10 cellular contexts compared by ENCODE assay signal in the genomic region with DNA sequence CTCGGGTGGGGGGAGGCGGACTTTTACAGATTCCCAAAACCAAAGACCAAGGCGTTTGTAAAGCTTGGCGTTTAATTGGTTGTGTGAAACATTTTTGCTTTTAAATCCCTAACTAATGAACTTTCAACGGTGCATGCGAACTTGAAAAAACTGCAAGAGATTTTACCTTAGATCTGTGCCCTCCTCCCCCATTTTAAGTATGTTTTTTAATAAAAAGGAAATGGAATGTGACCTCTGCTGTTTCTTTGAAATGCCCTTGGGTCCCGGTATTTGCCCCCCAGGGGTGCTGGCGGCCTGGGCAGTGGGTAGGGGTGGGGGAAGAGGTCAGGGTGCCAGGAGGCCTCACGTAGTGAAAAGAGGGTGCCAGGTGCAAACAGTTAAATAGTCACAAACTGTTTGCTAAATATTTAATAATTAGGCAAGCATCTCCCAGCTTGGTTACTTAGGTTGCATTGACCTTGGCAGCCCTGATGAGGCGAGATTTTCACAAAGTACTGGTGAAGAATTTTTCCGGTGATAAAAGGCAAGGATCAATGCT.
DNase-seq lines count a peak whose midpoint lies in the region; ATAC-seq, FAIRE-seq and TF ChIP-seq lines count a peak whose summit lies in the region.
"Had no signal": no experiment of that assay in that cellular context is flagged by ENCODE, and none has a peak within 500 bp of the region (broad histone marks: within the 10 kb centered on the region; RNA-seq: fewer than 3 reads in every experiment).

No MANE protein-coding gene starts in this region.

- WGBS in A549 (ENCODE audit: missing lambda C conversion rate): 13% methylated on average over 11 of the region's 11 CpGs
- 19% methylated on average over 11 of the region's 11 CpGs; no CpG with 5 or more reads in 1 of the 2 experiments for WGBS in H1 (ENCODE audit: extremely low coverage in 1 of 2, insufficient coverage in 1 of 2, insufficient read length in 1 of 2, insufficient replicate concordance in 2 of 2, low coverage in 1 of 2, low lambda C conversion rate in 2 of 2, missing lambda C conversion rate in 1 of 2), 2 experiments

- H4K5ac ChIP-seq in H1 (ENCODE audit: insufficient read length, low read depth, low read length): no peak overlapping the region

- peaks cover 8% of the 10 kb centered on the region for H3K36me3 Mint-ChIP-seq in neural crest cell (ENCODE audit: low read depth)

- H3K79me1 ChIP-seq in H1 (ENCODE audit: low read depth, low read length): no peaks in the 10 kb centered on the region

- H3K18ac ChIP-seq in H1 (ENCODE audit: extremely low read depth, low read length): no peak overlapping the region

- H2AFZ ChIP-seq in H1 (ENCODE audit: low read length): no peak overlapping the region

- H2BK15ac ChIP-seq in H1 (ENCODE audit: low read length): no peak overlapping the region

- TF ChIP-seq RAD21 in A549 (conservative IDR thresholded peaks at IDR 0.05 in 1 of 2, IDR thresholded peaks at IDR 0.05 in 1 of 2) (no peak), H1 (IDR thresholded peaks at IDR 0.05 in 1 of 2, conservative IDR thresholded peaks at IDR 0.05 in 1 of 2; ENCODE audit: low read depth in 2 of 2, low read length in 2 of 2) (no peak)

- ATAC-seq in A549 (no peak), GM21717 (IDR thresholded peaks at IDR 0.05; ENCODE audit: unreplicated experiment) (no peak)

- H4K8ac ChIP-seq in H1 (ENCODE audit: extremely low read depth, insufficient read depth, low read length): no peak overlapping the region

- H3K4me2 ChIP-seq in A549 (peak overlapping the region; percentile 94), H1 (ENCODE audit: insufficient read depth in 1 of 2, low read depth in 2 of 2, low read length in 2 of 2) (peak overlapping the region; percentile 64 to 93)

- TF ChIP-seq EP300 in A549 (IDR thresholded peaks at IDR 0.05) (no peak), H1 (IDR thresholded peaks at IDR 0.05; ENCODE audit: borderline replicate concordance in 1 of 2, low read depth in 2 of 2, low read length in 2 of 2) (no peak)

- no peak overlapping the region for H3K23ac ChIP-seq in H1 (ENCODE audit: insufficient read length)

- no peak overlapping the region for H3K27ac Mint-ChIP-seq in neural crest cell (ENCODE audit: unreplicated experiment)
- H3K27ac Mint-ChIP-seq: activated CD8-positive, alpha-beta T cell treated with anti-CD3 and anti-CD28 coated beads for 36 hours had no signal

- TF ChIP-seq POLR2A in A549 (IDR thresholded peaks at IDR 0.05; ENCODE audit: low read length) (no peak), H1 (IDR thresholded peaks at IDR 0.05; ENCODE audit: control extremely low read depth in 1 of 2, low read depth in 2 of 2, low read length in 2 of 2) (no peak)

- H2AK5ac ChIP-seq in H1 (ENCODE audit: low read depth, low read length): no peak overlapping the region

- no peak overlapping the region for H2BK120ac ChIP-seq in H1 (replicated peaks; ENCODE audit: low read depth, low read length)

- FAIRE-seq in A549 (lab: Jason Lieb, UNC) (no peak), H1 (lab: Jason Lieb, UNC) (no peak)
- FAIRE-seq: GM19239 had no signal

- no peak overlapping the region for H4K91ac ChIP-seq in H1 (replicated peaks; ENCODE audit: insufficient read length, low read length)

- H3K14ac ChIP-seq in H1 (ENCODE audit: insufficient read length): no peak overlapping the region

- no peak overlapping the region for H3K9ac ChIP-seq in HUES6 (ENCODE audit: low read length)
- no peak overlapping the region for H3K9ac ChIP-seq in H1 (replicated peaks in 1 of 4; ENCODE audit: extremely low read depth in 1 of 4, low read depth in 3 of 4, low read length in 3 of 4)

- no peak overlapping the region for H2BK5ac ChIP-seq in H1 (ENCODE audit: low read depth, low read length)

- no peak for DNase-seq in A549 (ENCODE audit: low read depth in 1 of 2, low spot score in 1 of 2)
- no peak for DNase-seq in H1 (ENCODE audit: low read depth in 1 of 2, low spot score in 2 of 2)
- DNase-seq in neural crest cell (ENCODE audit: low read depth, low spot score): no peak
- DNase-seq in NCI-H2196 (lab: John Stamatoyannopoulos, UW; ENCODE audit: unreplicated experiment): no peak
- DNase-seq in iPS-NIHi11 (ENCODE audit: low spot score): no peak
- no peak for DNase-seq in effector CD8-positive, alpha-beta T cell (lab: John Stamatoyannopoulos, UW)

- H3K4ac ChIP-seq in H1 (replicated peaks; ENCODE audit: insufficient read length, low read depth, low read length): no peak overlapping the region

- POLR2A ChIA-PET in A549 (lab: Yijun Ruan, JAX) (no interaction called here), H1 (lab: Charles Lee; ENCODE audit: partially characterized antibody) (no interaction called here)

- H3K27ac ChIP-seq in A549: no peak overlapping the region
- H3K27ac ChIP-seq in HUES6 (ENCODE audit: low read depth, low read length): no peak overlapping the region
- H3K27ac ChIP-seq in H1 (ENCODE audit: low read depth, low read length): no peak overlapping the region

- peaks cover 7% of the 10 kb centered on the region; the same call in 1 of the 2 replicates for H3K23me2 ChIP-seq in H1 (ENCODE audit: low read depth, low read length)

- no peak overlapping the region for H2BK12ac ChIP-seq in H1 (ENCODE audit: low read depth, low read length)

- H3K4me1 ChIP-seq in A549 (peaks cover 9% of the 10 kb centered on the region; the same call in 1 of the 3 replicates), HUES6 (ENCODE audit: control insufficient read depth, insufficient read depth, low read length) (no peaks in the 10 kb centered on the region), H1 (replicated peaks in 1 of 4; ENCODE audit: control insufficient read depth in 3 of 4, insufficient read depth in 4 of 4, low read length in 3 of 4) (peaks cover 0 to 5% (median 1%) of the 10 kb centered on the region in 4 experiments; a peak in 2 of 7 replicates)

- no peaks in the 10 kb centered on the region for H4K20me1 ChIP-seq in H1 (replicated peaks in 1 of 2; ENCODE audit: control insufficient read depth in 1 of 2, insufficient read depth in 2 of 2, low read length in 2 of 2)

- H3K36me3 ChIP-seq in HUES6 (ENCODE audit: control insufficient read depth, insufficient read depth, low read length) (no peaks in the 10 kb centered on the region), H1 (ENCODE audit: control insufficient read depth in 2 of 4, insufficient read depth in 4 of 4, low read length in 3 of 4) (no peaks in the 10 kb centered on the region)

- TF ChIP-seq CTCF in A549 (IDR thresholded peaks at IDR 0.05) (no peak), H1 (IDR thresholded peaks at IDR 0.05; ENCODE audit: control extremely low read depth in 1 of 3, insufficient read depth in 1 of 3, low read depth in 1 of 3, low read length in 3 of 3) (no peak), neural crest cell (conservative IDR thresholded peaks at IDR 0.05) (no peak)

- CTCF ChIA-PET in A549 (lab: Yijun Ruan, JAX): interaction anchor here (0.8 to 2.6 kb wide), 7 partner anchors 11 to 347 kb away, joined by 3 to 19 read pairs (median 4); no protein-coding TSS in a partner anchor
- CTCF ChIA-PET in H1 (lab: Charles Lee; ENCODE audit: partially characterized antibody): interaction anchor here (1.4 to 7.8 kb wide), 11 partner anchors 11 to 348 kb away, joined by 3 to 107 read pairs (median 7); no protein-coding TSS in a partner anchor

- H3K79me2 ChIP-seq in H1 (ENCODE audit: control insufficient read depth in 1 of 2, insufficient read depth in 2 of 2, low read length in 2 of 2): no peaks in the 10 kb centered on the region

- no peak overlapping the region for H3K56ac ChIP-seq in H1 (replicated peaks; ENCODE audit: insufficient read length, low read depth, low read length)

- no peak overlapping the region for H2BK20ac ChIP-seq in H1 (ENCODE audit: low read length)

- peak overlapping the region; percentile 79 for H3K4me3 Mint-ChIP-seq in neural crest cell

- no peaks in the 10 kb centered on the region for H3K9me3 Mint-ChIP-seq in neural crest cell
- H3K9me3 Mint-ChIP-seq: activated CD8-positive, alpha-beta T cell treated with anti-CD3 and anti-CD28 coated beads for 36 hours had no signal

- H3K4me3 ChIP-seq in A549 (peak overlapping the region; percentile 54; the same call in 2 of the 3 replicates), HUES6 (ENCODE audit: low read depth, low read length) (peak overlapping the region; percentile 72), H1 (ENCODE audit: extremely low read depth in 1 of 4, insufficient read depth in 2 of 4, low read depth in 3 of 4, low read length in 4 of 4) (peak overlapping the region; percentile 31 to 69 (median 42))

- peaks cover 21% of the 10 kb centered on the region for H3K27me3 Mint-ChIP-seq in neural crest cell (ENCODE audit: low read depth)

- H3K27me3 ChIP-seq in HUES6 (ENCODE audit: control insufficient read depth, insufficient read depth, low read length) (peaks cover 41% of the 10 kb centered on the region), H1 (replicated peaks in 1 of 4; ENCODE audit: control insufficient read depth in 3 of 4, extremely low read depth in 1 of 4, insufficient read depth in 3 of 4, low read length in 3 of 4) (peaks cover 0 to 17% (median 6%) of the 10 kb centered on the region in 4 experiments; a peak in 5 of 7 replicates)

- H3K9me3 ChIP-seq in A549: no peaks in the 10 kb centered on the region
- no peaks in the 10 kb centered on the region for H3K9me3 ChIP-seq in HUES6 (ENCODE audit: control insufficient read depth, insufficient read depth, low read depth, low read length)
- no peaks in the 10 kb centered on the region for H3K9me3 ChIP-seq in H1 (ENCODE audit: insufficient read depth in 2 of 2, low read depth in 1 of 2, low read length in 1 of 2)

- peaks cover 31% of the 10 kb centered on the region for H3K4me1 Mint-ChIP-seq in neural crest cell

TF ChIP-seq in A549, 52 proteins besides CTCF, POLR2A, EP300 and RAD21 (continues in another document):
- TF ChIP-seq ZC3H11A (IDR thresholded peaks at IDR 0.05): no peak
- no peak for TF ChIP-seq MAFK (IDR thresholded peaks at IDR 0.05; ENCODE audit: partially characterized antibody)
- no peak for TF ChIP-seq CEBPB (IDR thresholded peaks at IDR 0.05)
- TF ChIP-seq HDAC2 (IDR thresholded peaks at IDR 0.05): no peak
- TF ChIP-seq, protein P1, sequence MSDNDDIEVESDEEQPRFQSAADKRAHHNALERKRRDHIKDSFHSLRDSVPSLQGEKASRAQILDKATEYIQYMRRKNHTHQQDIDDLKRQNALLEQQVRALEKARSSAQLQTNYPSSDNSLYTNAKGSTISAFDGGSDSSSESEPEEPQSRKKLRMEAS (IDR thresholded peaks at IDR 0.05): no peak
- TF ChIP-seq ESRRA (IDR thresholded peaks at IDR 0.05; ENCODE audit: borderline replicate concordance, low read length): no peak

TF ChIP-seq in H1, 55 proteins besides CTCF, POLR2A, EP300 and RAD21 (continues in another document):
- no peak for TF ChIP-seq CTBP2 (IDR thresholded peaks at IDR 0.05; ENCODE audit: borderline replicate concordance, insufficient read depth, insufficient read length, low read length)
- no peak for TF ChIP-seq YY1 (IDR thresholded peaks at IDR 0.05; ENCODE audit: low read depth, low read length)
- no peak for TF ChIP-seq KDM5A (IDR thresholded peaks at IDR 0.05; ENCODE audit: low read length)
- TF ChIP-seq CBX5 (IDR thresholded peaks at IDR 0.05; ENCODE audit: low read depth, low read length): no peak
- TF ChIP-seq RBBP5 (IDR thresholded peaks at IDR 0.05; ENCODE audit: borderline replicate concordance, low read depth, low read length): no peak
